ENCODE assay signal across 20 cellular contexts in genomic region chr2:227615906-227616305, GRCh38. TPM values are rescaled to one million over a fixed set of nuclear protein-coding genes. Genes with fewer than 3 reads are reported as not detected.
A peak's percentile ranks its signal among the peaks of the same experiment; 100 is the strongest.
DNase-seq lines count a peak whose midpoint lies in the region; ATAC-seq and TF ChIP-seq lines count a peak whose summit lies in the region.
"Had no signal": no experiment of that assay in that cellular context is flagged by ENCODE, and none has a peak within 500 bp of the region (broad histone marks: within the 10 kb centered on the region; RNA-seq: fewer than 3 reads in every experiment).

No MANE protein-coding gene starts in this region.

- H3K4me2 ChIP-seq in GM23338 (peak overlapping the region; percentile 52; the same call in 1 of the 2 replicates), osteoblast (ENCODE audit: insufficient read depth, low read length) (no peak overlapping the region)
- H3K4me2 ChIP-seq: A549 had no signal

- intact Hi-C loops in esophagus muscularis mucosa (cut with DNase I): no loop called here

- DNase-seq in GM13977 (ENCODE audit: low spot score) (peak; percentile 6), GM23338 (ENCODE audit: low spot score) (no peak), esophagus muscularis mucosa (ENCODE audit: extremely low spot score) (peak; percentile 68), osteoblast (ENCODE audit: insufficient read length, low spot score, missing footprints) (peak; percentile 72), NCI-H1092 (lab: John Stamatoyannopoulos, UW) (no peak), inferior parietal cortex (ENCODE audit: extremely low spot score) (no peak), NCI-H748 treated with DMSO at 0.1 percent for 48 hours (lab: John Stamatoyannopoulos, UW) (no peak)
- DNase-seq: Caco-2; CD8-positive, alpha-beta memory T cell; DND-41; GF-D8; H9; KG1 had no signal

- H3K4me3 ChIP-seq in GM23338 (no peak overlapping the region), esophagus muscularis mucosa (no peak overlapping the region), osteoblast (ENCODE audit: insufficient read depth, low read length) (no peak overlapping the region)
- H3K4me3 ChIP-seq: A549 had no signal

- TF ChIP-seq POLR2A in esophagus muscularis mucosa (IDR thresholded peaks at IDR 0.05; ENCODE audit: low read depth): no peak

- no peaks in the 10 kb centered on the region for H4K20me1 ChIP-seq in GM23338 (replicated peaks; ENCODE audit: insufficient read depth)
- H4K20me1 ChIP-seq in osteoblast (ENCODE audit: insufficient read depth, low read length): no peaks in the 10 kb centered on the region

- WGBS in esophagus muscularis mucosa: 59% methylated on average over 5 of the region's 5 CpGs

- no peak for TF ChIP-seq EP300 in esophagus muscularis mucosa (IDR thresholded peaks at IDR 0.05)

- no peaks in the 10 kb centered on the region for H3K9me3 ChIP-seq in esophagus muscularis mucosa
- no peaks in the 10 kb centered on the region for H3K9me3 ChIP-seq in osteoblast (ENCODE audit: low read depth, low read length)
- H3K9me3 ChIP-seq: A549, Caco-2 had no signal

- in situ Hi-C loops in GM13977 (cut with MboI; ENCODE audit: low pct_unique_long_range_greater_than_20kb, low sequenced_read_pairs, unreplicated experiment): no loop called here

- H3K27me3 ChIP-seq in GM23338 (ENCODE audit: insufficient read depth) (no peaks in the 10 kb centered on the region), esophagus muscularis mucosa (peaks cover 0 to 9% (median 0%) of the 10 kb centered on the region in 4 donors), osteoblast (ENCODE audit: insufficient read depth, low read length) (no peaks in the 10 kb centered on the region)

- TF ChIP-seq CTCF in GM13977 (IDR thresholded peaks at IDR 0.05; ENCODE audit: extremely low read depth, insufficient read depth, missing control alignments) (no peak), GM23338 (conservative IDR thresholded peaks at IDR 0.05; ENCODE audit: low read depth in 2 of 2) (no peak), esophagus muscularis mucosa (IDR thresholded peaks at IDR 0.05) (no peak), osteoblast (IDR thresholded peaks at IDR 0.05; ENCODE audit: extremely low read depth, low read depth, low read length) (no peak)

- ATAC-seq in GM23338 (no peak), GM21390 (IDR thresholded peaks at IDR 0.05; ENCODE audit: unreplicated experiment) (no peak)
- ATAC-seq: A549 had no signal

- no peaks in the 10 kb centered on the region for H3K36me3 ChIP-seq in GM23338 (ENCODE audit: insufficient read depth)
- no peaks in the 10 kb centered on the region for H3K36me3 ChIP-seq in esophagus muscularis mucosa
- no peaks in the 10 kb centered on the region for H3K36me3 ChIP-seq in osteoblast (ENCODE audit: insufficient read depth, low read length)

- no peaks in the 10 kb centered on the region for H3K9me2 ChIP-seq in GM23338 (ENCODE audit: insufficient read depth)

- H3K36me3 Mint-ChIP-seq in GM23338 (ENCODE audit: low read depth): no peaks in the 10 kb centered on the region
- H3K36me3 Mint-ChIP-seq: CD14-positive monocyte; CD8-positive, alpha-beta memory T cell; IgD-negative memory B cell had no signal

- no peak overlapping the region for H3K4me3 Mint-ChIP-seq in GM23338
- H3K4me3 Mint-ChIP-seq: CD14-positive monocyte; CD8-positive, alpha-beta memory T cell; H9; IgD-negative memory B cell had no signal

- H3K9me3 Mint-ChIP-seq in GM23338: no peaks in the 10 kb centered on the region
- H3K9me3 Mint-ChIP-seq: CD8-positive, alpha-beta memory T cell; H9; IgD-negative memory B cell had no signal

- H3K4me1 ChIP-seq in GM23338 (ENCODE audit: insufficient read depth) (peaks cover 7% of the 10 kb centered on the region; the same call in 1 of the 2 replicates), esophagus muscularis mucosa (peaks cover 0 to 3% (median 0%) of the 10 kb centered on the region in 4 donors), osteoblast (ENCODE audit: insufficient read depth, low read length) (no peaks in the 10 kb centered on the region)
- H3K4me1 ChIP-seq: A549, Caco-2 had no signal

- no peaks in the 10 kb centered on the region for H3F3A ChIP-seq in GM23338 (replicated peaks; ENCODE audit: low read depth)

- H2AFZ ChIP-seq in GM23338 (peak overlapping the region; percentile 53), osteoblast (ENCODE audit: low read length) (peak overlapping the region; percentile 17)

- peaks cover 4% of the 10 kb centered on the region for H3K27me3 Mint-ChIP-seq in GM23338 (ENCODE audit: insufficient read depth, low read depth, poor library complexity)

- H3K4me1 Mint-ChIP-seq in GM23338: peaks cover 19% of the 10 kb centered on the region
- H3K4me1 Mint-ChIP-seq: CD8-positive, alpha-beta memory T cell had no signal

- H3K27ac Mint-ChIP-seq in GM23338: no peak overlapping the region
- H3K27ac Mint-ChIP-seq: CD14-positive monocyte; CD8-positive, alpha-beta memory T cell; IgD-negative memory B cell had no signal

- H3K79me2 ChIP-seq in GM23338 (replicated peaks; ENCODE audit: insufficient read depth) (no peaks in the 10 kb centered on the region), osteoblast (ENCODE audit: insufficient read depth, low read length) (no peaks in the 10 kb centered on the region)

- H3K27ac ChIP-seq in GM23338 (ENCODE audit: low read depth) (no peak overlapping the region), esophagus muscularis mucosa (replicated peaks in 1 of 4) (no peak overlapping the region), osteoblast (ENCODE audit: low read depth, low read length) (no peak overlapping the region)
- H3K27ac ChIP-seq: A549 had no signal

TF ChIP-seq in GM23338, 12 proteins besides CTCF, POLR2A, EP300 and RAD21 (continues in another document):
- TF ChIP-seq CREB1 (CRISPR knock-in tag; IDR thresholded peaks at IDR 0.05; ENCODE audit: low read depth): no peak

RNA-seq across cellular contexts. Expression of gene SCYGR3, which starts 1.3 kb away (rescaled TPM):
- total RNA-seq in GM23338 (2014; rRNA removed; shearing (Covaris generic)): not detected in 2 replicates
- polyA plus RNA-seq in GM23338 (2016; fragmentation: Nextera tagmentation; extraction: Ambion mirVana): not detected in 2 replicates
- total RNA-seq in esophagus muscularis mucosa (not detected), osteoblast (not detected in 2 replicates)
- total RNA-seq: Caco-2; CD8-positive, alpha-beta memory T cell; H9; HT-29 had no signal
- polyA plus RNA-seq: A549; AG04450; BJ; CD14-positive monocyte; CD8-positive, alpha-beta memory T cell; IgD-negative memory B cell had no signal

RNA-seq across cellular contexts. Expression of gene SCYGR4, which starts 1.4 kb away (rescaled TPM):
- not detected in 2 replicates for total RNA-seq in GM23338 (2014; rRNA removed; shearing (Covaris generic))
- polyA plus RNA-seq in GM23338 (2016; fragmentation: Nextera tagmentation; extraction: Ambion mirVana): not detected in 2 replicates
- total RNA-seq in esophagus muscularis mucosa (not detected), osteoblast (not detected in 2 replicates)
- total RNA-seq: Caco-2; CD8-positive, alpha-beta memory T cell; H9; HT-29 had no signal
- polyA plus RNA-seq: A549; AG04450; BJ; CD14-positive monocyte; CD8-positive, alpha-beta memory T cell; IgD-negative memory B cell had no signal

RNA-seq across cellular contexts. Expression of gene SCYGR2, which starts 17.2 kb away (rescaled TPM):
- total RNA-seq in GM23338 (2014; rRNA removed; shearing (Covaris generic)): not detected in 2 replicates
- not detected in 2 replicates for polyA plus RNA-seq in GM23338 (2016; fragmentation: Nextera tagmentation; extraction: Ambion mirVana)
- not detected for total RNA-seq in esophagus muscularis mucosa
- not detected in 2 replicates for total RNA-seq in osteoblast
- total RNA-seq: Caco-2; CD8-positive, alpha-beta memory T cell; H9; HT-29 had no signal
- polyA plus RNA-seq: A549; AG04450; BJ; CD14-positive monocyte; CD8-positive, alpha-beta memory T cell; IgD-negative memory B cell had no signal

RNA-seq across cellular contexts. Expression of gene SCYGR5, which starts 50.7 kb away (rescaled TPM):
- not detected in 2 replicates for total RNA-seq in GM23338 (2014; rRNA removed; shearing (Covaris generic))
- not detected in 2 replicates for polyA plus RNA-seq in GM23338 (2016; fragmentation: Nextera tagmentation; extraction: Ambion mirVana)
- total RNA-seq in esophagus muscularis mucosa: not detected
- total RNA-seq in osteoblast: not detected in 2 replicates
- total RNA-seq: Caco-2; CD8-positive, alpha-beta memory T cell; H9; HT-29 had no signal
- polyA plus RNA-seq: A549; AG04450; BJ; CD14-positive monocyte; CD8-positive, alpha-beta memory T cell; IgD-negative memory B cell had no signal

Comparison
In these comparisons a context has a peak if more than half of its experiments do, and no peak if none do; other contexts are left out.
1. DNase-seq: peak in GM13977 (single experiment), esophagus muscularis mucosa (single experiment) and osteoblast (single experiment); none in GM23338 (single experiment), NCI-H1092 (single experiment), inferior parietal cortex (single experiment) and NCI-H748 treated with DMSO at 0.1 percent for 48 hours (single experiment).